Comparison of ENCODE assay signal across 8 cellular contexts in the genomic region with DNA sequence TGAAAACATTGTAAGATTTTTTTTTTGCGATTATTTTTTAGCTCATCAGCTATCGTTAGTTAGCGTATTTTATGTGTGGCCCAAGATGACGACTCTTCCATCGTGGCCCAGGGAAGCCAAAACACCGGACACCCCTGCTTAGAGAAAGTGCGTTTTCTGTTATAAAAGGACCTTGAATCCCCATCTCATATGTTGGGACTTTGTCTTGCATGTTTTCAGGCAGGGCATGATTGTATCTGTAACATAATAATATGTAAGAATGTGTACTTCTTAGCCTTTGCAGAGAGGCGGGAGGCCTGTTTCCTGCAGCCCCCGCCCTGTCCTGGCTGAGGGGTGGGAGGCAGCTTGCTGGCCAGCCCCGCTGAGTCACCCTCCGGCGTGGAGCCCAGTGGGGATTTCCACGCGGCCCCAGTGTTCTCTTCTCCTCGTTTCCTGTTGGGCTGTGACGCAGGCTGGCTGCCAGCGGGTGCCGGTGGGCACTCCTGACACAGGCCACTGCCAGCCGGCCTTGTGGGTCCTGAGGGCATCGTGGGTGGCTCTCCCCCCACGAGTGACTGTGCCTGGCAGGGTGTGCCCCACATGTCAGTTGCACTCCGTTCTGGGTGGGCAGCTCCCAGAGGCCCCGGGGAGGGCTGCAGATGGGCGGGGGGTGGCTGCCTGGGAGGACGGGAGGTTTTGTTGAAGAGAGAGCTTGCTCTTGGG.
DNase-seq lines count a peak whose midpoint lies in the region; ATAC-seq, FAIRE-seq and TF ChIP-seq lines count a peak whose summit lies in the region.

No MANE protein-coding gene starts in this region.

- no peak for FAIRE-seq in D721Med (lab: Jason Lieb, UNC)

- H3K36me3 ChIP-seq in effector memory CD4-positive, alpha-beta T cell (ENCODE audit: control insufficient read depth, insufficient read depth, low read length) = no peaks in the 10 kb centered on the region
- H3K36me3 ChIP-seq in muscle layer of duodenum (ENCODE audit: control insufficient read depth in 1 of 2, insufficient read depth in 2 of 2, low read length in 2 of 2) = peaks cover 0 to 3% of the 10 kb centered on the region in 2 donors

- H3K4me3 ChIP-seq in effector memory CD4-positive, alpha-beta T cell (ENCODE audit: insufficient read depth, low read depth, low read length, poor library complexity, severe bottlenecking) = peak overlapping the region; percentile 36
- H3K4me3 ChIP-seq in muscle layer of duodenum (ENCODE audit: low read depth in 1 of 2, low read length in 2 of 2) = peak overlapping the region in 1 of 2 donors; percentile 40

- ATAC-seq in GM19025 (IDR thresholded peaks at IDR 0.05; ENCODE audit: low read depth, unreplicated experiment) = peak; percentile 77

- DNase-seq in HPDE6-E6E7 (ENCODE audit: extremely low spot score) = peak; percentile 28
- DNase-seq in activated CD8-positive, alpha-beta memory T cell treated with anti-CD3 and anti-CD28 coated beads, Interleukin-2, amount 50 U/mL, for 1 hour (ENCODE audit: extremely low read depth) = peak; percentile 66
- DNase-seq in effector memory CD4-positive, alpha-beta T cell = peak; percentile 86 to 89 (median 87)
- DNase-seq in stimulated activated CD8-positive, alpha-beta memory T cell treated with anti-CD3 and anti-CD28 coated beads, Interleukin-4, amount 100 ng/mL, for 48 hours = peak; percentile 89
- no peak for DNase-seq in Kasumi-1 (lab: John Stamatoyannopoulos, UW)
- no peak for DNase-seq in D721Med (ENCODE audit: insufficient read length, low spot score)

- H3K9me3 ChIP-seq in effector memory CD4-positive, alpha-beta T cell (ENCODE audit: control insufficient read depth, low read length) = no peaks in the 10 kb centered on the region
- H3K9me3 ChIP-seq in muscle layer of duodenum (ENCODE audit: control insufficient read depth in 1 of 2, low read length in 2 of 2) = no peaks in the 10 kb centered on the region

- peak overlapping the region; percentile 93 for H3K27ac ChIP-seq in effector memory CD4-positive, alpha-beta T cell (ENCODE audit: insufficient read depth, low read length, poor library complexity, severe bottlenecking)
- H3K27ac ChIP-seq in muscle layer of duodenum (ENCODE audit: low read length) = peak overlapping the region; percentile 86

- TF ChIP-seq CTCF in D721Med (IDR thresholded peaks at IDR 0.05; ENCODE audit: insufficient read depth, missing control alignments) = no peak

- H3K4me1 ChIP-seq in effector memory CD4-positive, alpha-beta T cell (ENCODE audit: control insufficient read depth, insufficient read depth, low read length, poor library complexity, severe bottlenecking) = peaks cover 67% of the 10 kb centered on the region
- H3K4me1 ChIP-seq in muscle layer of duodenum (ENCODE audit: control insufficient read depth in 1 of 2, insufficient read depth in 2 of 2, low read length in 2 of 2) = peaks cover 22 to 43% of the 10 kb centered on the region in 2 donors

- no peaks in the 10 kb centered on the region for H3K27me3 ChIP-seq in effector memory CD4-positive, alpha-beta T cell (replicated peaks; ENCODE audit: control insufficient read depth, insufficient read depth, low read length, poor library complexity, severe bottlenecking)
- H3K27me3 ChIP-seq in muscle layer of duodenum (ENCODE audit: low read depth, low read length) = no peaks in the 10 kb centered on the region

Comparison
In these comparisons a context has a peak if more than half of its experiments do, and no peak if none do; other contexts are left out.
1. DNase-seq: peak in HPDE6-E6E7 (single experiment), activated CD8-positive, alpha-beta memory T cell treated with anti-CD3 and anti-CD28 coated beads, Interleukin-2, amount 50 U/mL, for 1 hour (single experiment), effector memory CD4-positive, alpha-beta T cell (3 of 3) and stimulated activated CD8-positive, alpha-beta memory T cell treated with anti-CD3 and anti-CD28 coated beads, Interleukin-4, amount 100 ng/mL, for 48 hours (single experiment); none in Kasumi-1 (0 of 2) and D721Med (single experiment).